In genomic region chr10:101895781-101896180, GRCh38 we compare ENCODE assay signal across 20 cellular contexts. TPM values are rescaled to one million over a fixed set of nuclear protein-coding genes. Genes with fewer than 3 reads are reported as not detected.
DNase-seq lines count a peak whose midpoint lies in the region; ATAC-seq, FAIRE-seq and TF ChIP-seq lines count a peak whose summit lies in the region.
"Had no signal": no experiment of that assay in that cellular context is flagged by ENCODE, and none has a peak within 500 bp of the region (broad histone marks: within the 10 kb centered on the region; RNA-seq: fewer than 3 reads in every experiment).

No MANE protein-coding gene starts in this region.

- peak; percentile 67 for ATAC-seq in activated T-helper 17 cell treated with anti-CD3 and anti-CD28 coated beads, Interleukin-2, amount 50 U/mL, for 72 hours (replicated peaks)
- ATAC-seq in activated naive CD8-positive, alpha-beta T cell treated with anti-CD3 and anti-CD28 coated beads, Interleukin-2, amount 50 U/mL, for 24 hours, result peak; percentile 79
- ATAC-seq: Panc1 had no signal

- no peak overlapping the region for H2AFZ ChIP-seq in keratinocyte (ENCODE audit: control insufficient read depth, low read length)
- H2AFZ ChIP-seq: GM23248 had no signal

- H3K4me3 Mint-ChIP-seq in activated naive CD4-positive, alpha-beta T cell treated with anti-CD3 and anti-CD28 coated beads, Interleukin-2, amount 50 U/mL, for 24 hours, result no peak overlapping the region
- no peak overlapping the region for H3K4me3 Mint-ChIP-seq in activated T-helper 17 cell treated with anti-CD3 and anti-CD28 coated beads, Interleukin-2, amount 50 U/mL, for 72 hours
- H3K4me3 Mint-ChIP-seq in activated naive CD8-positive, alpha-beta T cell treated with anti-CD3 and anti-CD28 coated beads, Interleukin-2, amount 50 U/mL, for 24 hours, result no peak overlapping the region
- H3K4me3 Mint-ChIP-seq in nephron progenitor cell, result no peak overlapping the region
- H3K4me3 Mint-ChIP-seq: H9, HFFc6 had no signal

- no peaks in the 10 kb centered on the region for H3K9me1 ChIP-seq in keratinocyte (ENCODE audit: control insufficient read depth, extremely low read depth, insufficient read depth, low read length)

- H3K9me3 Mint-ChIP-seq in activated naive CD4-positive, alpha-beta T cell treated with anti-CD3 and anti-CD28 coated beads, Interleukin-2, amount 50 U/mL, for 24 hours, result no peaks in the 10 kb centered on the region
- H3K9me3 Mint-ChIP-seq in activated T-helper 17 cell treated with anti-CD3 and anti-CD28 coated beads, Interleukin-2, amount 50 U/mL, for 72 hours, result no peaks in the 10 kb centered on the region
- no peaks in the 10 kb centered on the region for H3K9me3 Mint-ChIP-seq in activated naive CD8-positive, alpha-beta T cell treated with anti-CD3 and anti-CD28 coated beads, Interleukin-2, amount 50 U/mL, for 24 hours
- no peaks in the 10 kb centered on the region for H3K9me3 Mint-ChIP-seq in nephron progenitor cell
- H3K9me3 Mint-ChIP-seq: H9, HFFc6 had no signal

- no peaks in the 10 kb centered on the region for H3K79me2 ChIP-seq in keratinocyte (ENCODE audit: control insufficient read depth, insufficient read depth, low read length)

- H3K27ac ChIP-seq in keratinocyte (ENCODE audit: control insufficient read depth, insufficient read depth, low read length), result peak overlapping the region; percentile 46
- H3K27ac ChIP-seq: GM23248 had no signal

- peaks cover 10% of the 10 kb centered on the region for H3K4me1 ChIP-seq in keratinocyte (ENCODE audit: control insufficient read depth, extremely low read depth, insufficient read depth, low read length)
- H3K4me1 ChIP-seq: BE2C had no signal

- H3K36me3 ChIP-seq in keratinocyte (ENCODE audit: control insufficient read depth in 2 of 2, extremely low read depth in 1 of 2, insufficient read depth in 2 of 2, low read length in 2 of 2), result no peaks in the 10 kb centered on the region
- H3K36me3 ChIP-seq: BE2C had no signal

- no peak overlapping the region for H3K4me2 ChIP-seq in keratinocyte (ENCODE audit: control insufficient read depth, extremely low read depth, insufficient read depth, low read depth, low read length)

- H3K9me3 ChIP-seq in keratinocyte (ENCODE audit: control insufficient read depth, low read depth, low read length), result no peaks in the 10 kb centered on the region
- H3K9me3 ChIP-seq: BE2C had no signal

- no peak overlapping the region for H3K4me3 ChIP-seq in keratinocyte (ENCODE audit: control insufficient read depth in 2 of 3, extremely low read depth in 1 of 3, insufficient read depth in 2 of 3, low read depth in 1 of 3, low read length in 3 of 3)
- H3K4me3 ChIP-seq: GM23248 had no signal

- dilution Hi-C loops in keratinocyte (cut with MboI; ENCODE audit: extremely low pct_ligation_motif_present, low sequenced_read_pairs), result loop anchor here (25.0 kb wide), 1 partner anchor 92 kb away; no protein-coding TSS in a partner anchor

- DNase-seq in activated naive CD4-positive, alpha-beta T cell treated with anti-CD3 and anti-CD28 coated beads, Interleukin-2, amount 50 U/mL, for 16 hours, result no peak
- DNase-seq in activated naive CD8-positive, alpha-beta T cell treated with anti-CD3 and anti-CD28 coated beads, Interleukin-2, amount 50 U/mL, for 24 hours, result peak; percentile 4
- DNase-seq in keratinocyte (ENCODE audit: low read depth, low spot score) (no peak), nephron progenitor cell (no peak), DMS 273 (lab: John Stamatoyannopoulos, UW; ENCODE audit: unreplicated experiment) (no peak)
- DNase-seq: BE2C, GF-D8, H9, Karpas-422, NCI-H1694, NCI-H2081 treated with DMSO at 0.1 percent for 48 hours, NCI-H2171 treated with DMSO at 0.1 percent for 48 hours, NCI-H524 treated with DMSO at 0.1 percent for 48 hours, NCI-H82 had no signal

- H3K36me3 Mint-ChIP-seq in activated naive CD4-positive, alpha-beta T cell treated with anti-CD3 and anti-CD28 coated beads, Interleukin-2, amount 50 U/mL, for 24 hours, result no peaks in the 10 kb centered on the region
- H3K36me3 Mint-ChIP-seq in activated T-helper 17 cell treated with anti-CD3 and anti-CD28 coated beads, Interleukin-2, amount 50 U/mL, for 72 hours (ENCODE audit: low read depth), result no peaks in the 10 kb centered on the region
- peaks cover 2% of the 10 kb centered on the region for H3K36me3 Mint-ChIP-seq in activated naive CD8-positive, alpha-beta T cell treated with anti-CD3 and anti-CD28 coated beads, Interleukin-2, amount 50 U/mL, for 24 hours (ENCODE audit: low read depth)
- H3K36me3 Mint-ChIP-seq in nephron progenitor cell (ENCODE audit: low read depth), result peaks cover 4% of the 10 kb centered on the region

- no peaks in the 10 kb centered on the region for H4K20me1 ChIP-seq in keratinocyte (ENCODE audit: control insufficient read depth, extremely low read depth, insufficient read depth, low read length)

- peaks cover 13% of the 10 kb centered on the region for H3K4me1 Mint-ChIP-seq in activated naive CD4-positive, alpha-beta T cell treated with anti-CD3 and anti-CD28 coated beads, Interleukin-2, amount 50 U/mL, for 24 hours
- peaks cover 7% of the 10 kb centered on the region for H3K4me1 Mint-ChIP-seq in activated T-helper 17 cell treated with anti-CD3 and anti-CD28 coated beads, Interleukin-2, amount 50 U/mL, for 72 hours
- H3K4me1 Mint-ChIP-seq in activated naive CD8-positive, alpha-beta T cell treated with anti-CD3 and anti-CD28 coated beads, Interleukin-2, amount 50 U/mL, for 24 hours, result peaks cover 18% of the 10 kb centered on the region
- peaks cover 27% of the 10 kb centered on the region for H3K4me1 Mint-ChIP-seq in nephron progenitor cell

- H3K27me3 Mint-ChIP-seq in activated naive CD4-positive, alpha-beta T cell treated with anti-CD3 and anti-CD28 coated beads, Interleukin-2, amount 50 U/mL, for 24 hours, result no peaks in the 10 kb centered on the region
- H3K27me3 Mint-ChIP-seq in activated T-helper 17 cell treated with anti-CD3 and anti-CD28 coated beads, Interleukin-2, amount 50 U/mL, for 72 hours, result no peaks in the 10 kb centered on the region
- H3K27me3 Mint-ChIP-seq in activated naive CD8-positive, alpha-beta T cell treated with anti-CD3 and anti-CD28 coated beads, Interleukin-2, amount 50 U/mL, for 24 hours, result no peaks in the 10 kb centered on the region
- no peaks in the 10 kb centered on the region for H3K27me3 Mint-ChIP-seq in nephron progenitor cell (ENCODE audit: low read depth, poor library complexity)

- no peak overlapping the region for H3K9ac ChIP-seq in keratinocyte (ENCODE audit: control insufficient read depth, extremely low read depth, insufficient read depth, low read length)
- H3K9ac ChIP-seq: GM23248 had no signal

- TF ChIP-seq CTCF in keratinocyte (optimal IDR thresholded peaks at IDR 0.05 in 1 of 3, IDR thresholded peaks at IDR 0.05 in 1 of 3, conservative IDR thresholded peaks at IDR 0.05 in 1 of 3; ENCODE audit: extremely low read depth in 1 of 3, insufficient read depth in 2 of 3, low read length in 3 of 3), result no peak
- TF ChIP-seq CTCF in nephron progenitor cell (IDR thresholded peaks at IDR 0.05), result no peak

- no peak for FAIRE-seq in keratinocyte (lab: Jason Lieb, UNC)
- FAIRE-seq: D721Med had no signal

- peak overlapping the region; percentile 14 for H3K27ac Mint-ChIP-seq in activated naive CD4-positive, alpha-beta T cell treated with anti-CD3 and anti-CD28 coated beads, Interleukin-2, amount 50 U/mL, for 24 hours
- no peak overlapping the region for H3K27ac Mint-ChIP-seq in activated T-helper 17 cell treated with anti-CD3 and anti-CD28 coated beads, Interleukin-2, amount 50 U/mL, for 72 hours
- no peak overlapping the region for H3K27ac Mint-ChIP-seq in activated naive CD8-positive, alpha-beta T cell treated with anti-CD3 and anti-CD28 coated beads, Interleukin-2, amount 50 U/mL, for 24 hours
- H3K27ac Mint-ChIP-seq in nephron progenitor cell, result no peak overlapping the region
- H3K27ac Mint-ChIP-seq: H9 had no signal

- no peaks in the 10 kb centered on the region for H3K27me3 ChIP-seq in keratinocyte (ENCODE audit: control insufficient read depth, extremely low read depth, insufficient read depth, low read length)
- H3K27me3 ChIP-seq: BE2C had no signal

RNA-seq across cellular contexts. Expression of gene KCNIP2, which starts 52.2 kb away (rescaled TPM):
- 10 to 100 TPM in 1 of 2 donors, 1 to 10 TPM in 1; 4.5 to 39.3 TPM for total RNA-seq in activated T-helper 17 cell treated with anti-CD3 and anti-CD28 coated beads, Interleukin-2, amount 50 U/mL, for 72 hours
- polyA plus RNA-seq in keratinocyte, result 0.17 to 0.71 TPM (median 0.41 TPM) in 3 replicates
- polyA plus RNA-seq in keratinocyte (2011; ENCODE audit: low read depth), result 0.89 TPM
- not detected in 2 replicates for polyA plus RNA-seq in keratinocyte (2011; cell fraction: cytosol; rRNA removed)
- polyA plus RNA-seq in keratinocyte (2011; cell fraction: nucleus; rRNA removed), result 2.4 and 3.6 TPM in 2 replicates
- polyA plus RNA-seq in keratinocyte (2012; ENCODE audit: low replicate concordance), result 0.23 and 0.66 TPM in 2 replicates
- 0.49 to 1.6 TPM (median 1.4 TPM) in 3 replicates for polyA minus RNA-seq in keratinocyte
- polyA minus RNA-seq in keratinocyte (2011; cell fraction: cytosol; rRNA and poly(A)+ RNA removed), result not detected
- 1.8 and 7.7 TPM in 2 replicates for polyA minus RNA-seq in keratinocyte (2011; cell fraction: nucleus; rRNA and poly(A)+ RNA removed)
